In the genomic region with DNA sequence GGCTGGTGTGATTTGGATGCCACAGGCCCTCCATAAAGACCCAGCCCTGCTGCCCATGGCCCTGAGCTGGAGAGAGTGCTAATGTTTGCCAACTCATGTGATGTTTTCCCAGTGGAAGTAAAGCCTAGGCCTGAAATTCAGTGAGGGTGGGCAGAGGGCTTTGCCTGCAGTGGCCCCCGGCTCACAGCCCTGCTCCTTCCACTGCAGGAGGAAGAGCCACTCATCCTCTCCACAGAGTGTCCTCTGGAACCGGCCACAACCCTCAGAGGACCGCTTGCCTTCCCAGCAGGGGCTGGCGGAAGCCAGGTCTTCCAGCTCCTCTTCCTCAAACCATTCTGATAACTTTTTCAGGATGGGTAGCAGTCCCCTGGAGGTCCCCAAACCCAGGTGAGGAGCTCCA, we compare ENCODE assay signal across 18 cellular contexts. TPM values are rescaled to one million over a fixed set of nuclear protein-coding genes. Genes with fewer than 3 reads are reported as not detected.
DNase-seq lines count a peak whose midpoint lies in the region; ATAC-seq and TF ChIP-seq lines count a peak whose summit lies in the region.
"Had no signal": no experiment of that assay in that cellular context is flagged by ENCODE, and none has a peak within 500 bp of the region (broad histone marks: within the 10 kb centered on the region; RNA-seq: fewer than 3 reads in every experiment).

No MANE protein-coding gene starts in this region.

- intact Hi-C loops in natural killer cell (cut with micrococcal nuclease) (no loop called here), spleen (cut with DNase I; ENCODE audit: low total_unique reads) (no loop called here)

- 92 to 100% (median 96%) methylated on average over 4 of the region's 4 CpGs for WGBS in spleen, 5 donors

- H3K9me3 Mint-ChIP-seq in natural killer cell, result no peaks in the 10 kb centered on the region
- H3K9me3 Mint-ChIP-seq in natural killer cell treated with Interleukin-12 subunit alpha and Interleukin-12 subunit beta and Interleukin-15 and Interleukin-18, amount 100 ng/mL, for 72 hours, result no peaks in the 10 kb centered on the region
- no peaks in the 10 kb centered on the region for H3K9me3 Mint-ChIP-seq in effector memory CD8-positive, alpha-beta T cell
- H3K9me3 Mint-ChIP-seq: CD4-positive, alpha-beta T cell; IgD-negative memory B cell had no signal

- ATAC-seq in natural killer cell (no peak), foreskin keratinocyte (no peak)
- ATAC-seq in natural killer cell treated with Interleukin-12 subunit alpha and Interleukin-12 subunit beta and Interleukin-15 and Interleukin-18, amount 100 ng/mL, for 72 hours, result no peak
- ATAC-seq in effector memory CD8-positive, alpha-beta T cell (replicated peaks), result no peak
- ATAC-seq: GM12878 had no signal

- H3K4me1 ChIP-seq in spleen, result peaks cover 0 to 17% (median 2%) of the 10 kb centered on the region in 6 donors
- H3K4me1 ChIP-seq in foreskin keratinocyte, result no peaks in the 10 kb centered on the region
- H3K4me1 ChIP-seq: HAP-1 had no signal

- H3K36me3 Mint-ChIP-seq in natural killer cell, result peaks cover 20% of the 10 kb centered on the region
- H3K36me3 Mint-ChIP-seq in natural killer cell treated with Interleukin-12 subunit alpha and Interleukin-12 subunit beta and Interleukin-15 and Interleukin-18, amount 100 ng/mL, for 72 hours, result peaks cover 8% of the 10 kb centered on the region
- H3K36me3 Mint-ChIP-seq in effector memory CD8-positive, alpha-beta T cell (ENCODE audit: insufficient read depth), result peaks cover 62% of the 10 kb centered on the region

- no peak overlapping the region for H3K4me3 Mint-ChIP-seq in natural killer cell
- H3K4me3 Mint-ChIP-seq in natural killer cell treated with Interleukin-12 subunit alpha and Interleukin-12 subunit beta and Interleukin-15 and Interleukin-18, amount 100 ng/mL, for 72 hours, result no peak overlapping the region
- no peak overlapping the region for H3K4me3 Mint-ChIP-seq in effector memory CD8-positive, alpha-beta T cell
- H3K4me3 Mint-ChIP-seq: CD4-positive, alpha-beta T cell had no signal

- no peak overlapping the region for H3K4me3 ChIP-seq in spleen
- H3K4me3 ChIP-seq: GM12878, HAP-1 had no signal

- H3K36me3 ChIP-seq in spleen, result peaks cover 10 to 100% (median 100%) of the 10 kb centered on the region in 6 donors

- no peak for DNase-seq in natural killer cell
- no peak for DNase-seq in natural killer cell treated with Interleukin-12 subunit alpha and Interleukin-12 subunit beta and Interleukin-15 and Interleukin-18, amount 100 ng/mL, for 72 hours (ENCODE audit: low spot score)
- DNase-seq in effector memory CD8-positive, alpha-beta T cell, result no peak
- DNase-seq in spleen, result peak; percentile 49
- no peak for DNase-seq in NCI-H774 (lab: John Stamatoyannopoulos, UW)
- DNase-seq in iPS-NIHi7 (ENCODE audit: extremely low spot score), result no peak
- no peak for DNase-seq in foreskin keratinocyte
- DNase-seq: 8988T; AML-193; C1 segment of cervical spinal cord; Calu3; CD4-positive, alpha-beta T cell; DMS 273 treated with DMSO at 0.1 percent for 48 hours had no signal

- H3K27me3 ChIP-seq in spleen (replicated peaks in 1 of 7) (no peaks in the 10 kb centered on the region), foreskin keratinocyte (no peaks in the 10 kb centered on the region)

- H3K4me1 Mint-ChIP-seq in natural killer cell, result peaks cover 5% of the 10 kb centered on the region in 2 donors
- H3K4me1 Mint-ChIP-seq in natural killer cell treated with Interleukin-12 subunit alpha and Interleukin-12 subunit beta and Interleukin-15 and Interleukin-18, amount 100 ng/mL, for 72 hours (ENCODE audit: low read depth in 2 of 2), result peaks cover 0 to 6% of the 10 kb centered on the region in 2 donors
- peaks cover 1 to 10% of the 10 kb centered on the region in 2 donors for H3K4me1 Mint-ChIP-seq in effector memory CD8-positive, alpha-beta T cell (ENCODE audit: low read depth in 2 of 2)

- no peak for TF ChIP-seq POLR2A in spleen (IDR thresholded peaks at IDR 0.05)

- TF ChIP-seq CTCF in natural killer cell (IDR thresholded peaks at IDR 0.05) (no peak), spleen (IDR thresholded peaks at IDR 0.05 in 8 of 11, conservative IDR thresholded peaks at IDR 0.05 in 3 of 11) (no peak), foreskin keratinocyte (conservative IDR thresholded peaks at IDR 0.05) (no peak)

- H3K27me3 Mint-ChIP-seq in natural killer cell (ENCODE audit: low read depth in 2 of 2), result no peaks in the 10 kb centered on the region
- H3K27me3 Mint-ChIP-seq in natural killer cell treated with Interleukin-12 subunit alpha and Interleukin-12 subunit beta and Interleukin-15 and Interleukin-18, amount 100 ng/mL, for 72 hours, result no peaks in the 10 kb centered on the region
- no peaks in the 10 kb centered on the region for H3K27me3 Mint-ChIP-seq in effector memory CD8-positive, alpha-beta T cell
- H3K27me3 Mint-ChIP-seq: CD4-positive, alpha-beta T cell; IgD-negative memory B cell had no signal

- no peaks in the 10 kb centered on the region for H3K9me3 ChIP-seq in spleen
- H3K9me3 ChIP-seq: HAP-1 had no signal

- H3K27ac Mint-ChIP-seq in natural killer cell, result peak overlapping the region; percentile 6 to 33
- no peak overlapping the region for H3K27ac Mint-ChIP-seq in natural killer cell treated with Interleukin-12 subunit alpha and Interleukin-12 subunit beta and Interleukin-15 and Interleukin-18, amount 100 ng/mL, for 72 hours
- peak overlapping the region; percentile 32 to 44 for H3K27ac Mint-ChIP-seq in effector memory CD8-positive, alpha-beta T cell
- H3K27ac Mint-ChIP-seq: CD4-positive, alpha-beta T cell had no signal

- no peak overlapping the region for H3K27ac ChIP-seq in spleen
- no peak overlapping the region for H3K27ac ChIP-seq in foreskin keratinocyte

RNA-seq across cellular contexts. Expression of a gene that starts 13.9 kb away (rescaled TPM):
- total RNA-seq in natural killer cell (under 1 TPM in 2 of 3 donors, not detected in 1; 0.43 to 0.49 TPM), spleen (under 1 TPM in 1 of 7 donors, not detected in 6; 0.63 TPM), foreskin keratinocyte (not detected in 2 replicates)
- under 1 TPM in 1 of 2 donors, not detected in 1; 0.29 TPM for total RNA-seq in natural killer cell treated with Interleukin-12 subunit alpha and Interleukin-12 subunit beta and Interleukin-15 and Interleukin-18, amount 100 ng/mL, for 72 hours
- polyA plus RNA-seq in spleen (under 1 TPM; 0.15 to 0.22 (median 0.17) TPM), foreskin keratinocyte (not detected in 2 replicates)
- total RNA-seq: Calu3, Daoy, GM12878, HT1080 had no signal
- polyA plus RNA-seq: IgD-negative memory B cell had no signal

RNA-seq across cellular contexts. Expression of a gene that starts 40.5 kb away (rescaled TPM):
- total RNA-seq in natural killer cell (100 to 1,000 TPM in 2 of 3 donors, 10 to 100 TPM in 1; 99.4 to 127 (median 100) TPM), spleen (10 to 100 TPM; 55.2 to 84.6 (median 67.2) TPM), foreskin keratinocyte (24.5 and 26.3 TPM in 2 replicates)
- 10 to 100 TPM; 57.3 to 62.4 TPM for total RNA-seq in natural killer cell treated with Interleukin-12 subunit alpha and Interleukin-12 subunit beta and Interleukin-15 and Interleukin-18, amount 100 ng/mL, for 72 hours
- polyA plus RNA-seq in spleen (10 to 100 TPM; 43.5 to 47.8 (median 45.1) TPM), foreskin keratinocyte (22.4 and 24.5 TPM in 2 replicates)

RNA-seq across cellular contexts. Expression of a gene that starts 41.8 kb away (rescaled TPM):
- total RNA-seq in natural killer cell (10 to 100 TPM; 45.1 to 72.1 (median 66.5) TPM), spleen (10 to 100 TPM; 24.9 to 31.9 (median 27.0) TPM), foreskin keratinocyte (14.0 and 15.3 TPM in 2 replicates)
- total RNA-seq in natural killer cell treated with Interleukin-12 subunit alpha and Interleukin-12 subunit beta and Interleukin-15 and Interleukin-18, amount 100 ng/mL, for 72 hours, result 10 to 100 TPM; 51.9 to 62.3 TPM
- polyA plus RNA-seq in spleen (1 to 10 TPM; 5.5 to 9.3 (median 6.4) TPM), foreskin keratinocyte (7.4 TPM in 2 replicates)

RNA-seq across cellular contexts. Expression of a gene that starts 60.0 kb away (rescaled TPM):
- total RNA-seq in natural killer cell, result 10 to 100 TPM; 33.4 to 52.1 (median 34.7) TPM
- total RNA-seq in natural killer cell treated with Interleukin-12 subunit alpha and Interleukin-12 subunit beta and Interleukin-15 and Interleukin-18, amount 100 ng/mL, for 72 hours, result 10 to 100 TPM; 35.9 to 42.5 TPM
- total RNA-seq in spleen, result 10 to 100 TPM; 22.0 to 34.5 (median 28.1) TPM
- 10 to 100 TPM in 2 of 3 donors, 1 to 10 TPM in 1; 9.3 to 16.7 (median 15.9) TPM for polyA plus RNA-seq in spleen
- total RNA-seq in foreskin keratinocyte, result 22.4 and 23.1 TPM in 2 replicates
- polyA plus RNA-seq in foreskin keratinocyte, result 22.4 and 25.2 TPM in 2 replicates

Comparison
In these comparisons a context has a peak if more than half of its experiments do, and no peak if none do; other contexts are left out.
1. H3K27ac Mint-ChIP-seq: peak in natural killer cell (2 of 2) and effector memory CD8-positive, alpha-beta T cell (2 of 2); none in natural killer cell treated with Interleukin-12 subunit alpha and Interleukin-12 subunit beta and Interleukin-15 and Interleukin-18, amount 100 ng/mL, for 72 hours (0 of 2).